In genomic region chr10:96452494-96452893, GRCh38 we compare ENCODE assay signal across 31 cellular contexts.
"Had no signal": no experiment of that assay in that cellular context is flagged by ENCODE, and none has a peak within 500 bp of the region (broad histone marks: within the 10 kb centered on the region; RNA-seq: fewer than 3 reads in every experiment).

No MANE protein-coding gene starts in this region.

- H3K79me2 ChIP-seq: parathyroid adenoma had no signal

- H3K36me3 ChIP-seq: heart left ventricle, left lung, lower lobe of right lung, neural progenitor cell, neutrophil, right atrium auricular region, right lobe of liver, suprapubic skin, thoracic aorta, tibial artery, upper lobe of right lung had no signal

- H3K27ac ChIP-seq: heart left ventricle, left lung, lower lobe of right lung, neural progenitor cell, neutrophil, parathyroid adenoma, right atrium auricular region, right lobe of liver, suprapubic skin, thoracic aorta, tibial artery, upper lobe of right lung had no signal

- H3K4me2 ChIP-seq: neural progenitor cell had no signal

- H3K4me3 ChIP-seq: heart left ventricle, left lung, lower lobe of right lung, neural progenitor cell, right atrium auricular region, right lobe of liver, suprapubic skin, thoracic aorta, tibial artery, upper lobe of right lung had no signal

- FAIRE-seq: keratinocyte, urothelium cell line had no signal

- H3K9ac ChIP-seq: neural progenitor cell, parathyroid adenoma had no signal

- H3K27me3 ChIP-seq: heart left ventricle, neural progenitor cell, neutrophil, right atrium auricular region, right lobe of liver, upper lobe of right lung had no signal

- DNase-seq: hypothalamus; kidney glomerular epithelial cell; left cardiac atrium; left lung; lower lobe of right lung; mammary epithelial cell; mesenchymal stem cell; naive B cell; natural killer cell; nephron progenitor cell; occipital lobe; right lobe of liver; stimulated activated CD4-positive, alpha-beta T cell treated with anti-CD3 and anti-CD28 coated beads, Interleukin-12 subunit alpha, Interleukin-12 subunit beta, amount 100 ng/mL, for 4 hours; stimulated activated CD4-positive, alpha-beta T cell treated with anti-CD3 and anti-CD28 coated beads, Interleukin-15, amount 100 ng/mL, for 24 hours; stimulated activated CD4-positive, alpha-beta T cell treated with anti-CD3 and anti-CD28 coated beads, Interleukin-2, amount 100 ng/mL, for 24 hours; stimulated activated CD4-positive, alpha-beta T cell treated with anti-CD3 and anti-CD28 coated beads, Interleukin-4, amount 100 ng/mL, for 1 hour; stimulated activated naive CD4-positive, alpha-beta T cell; tibial artery; trophoblast cell; upper lobe of right lung had no signal

- H3K9me3 ChIP-seq: heart left ventricle, left lung, lower lobe of right lung, neutrophil, right atrium auricular region, right lobe of liver, suprapubic skin, thoracic aorta, tibial artery, upper lobe of right lung had no signal

- H2AFZ ChIP-seq: neural progenitor cell, parathyroid adenoma had no signal

- H3K9me3 Mint-ChIP-seq: naive B cell; natural killer cell; nephron progenitor cell; neural progenitor cell; stimulated activated naive CD8-positive, alpha-beta T cell treated with anti-CD3 and anti-CD28 coated beads, Interleukin-15, Interleukin-2, amounts not matched to agents 100 ng/mL and 50 ng/mL, for 24 hours had no signal

- ATAC-seq: heart left ventricle, left cardiac atrium, left lung, lower lobe of right lung, natural killer cell, right lobe of liver, upper lobe of right lung had no signal

- H3K4me3 Mint-ChIP-seq: naive B cell; natural killer cell; nephron progenitor cell; neural progenitor cell; stimulated activated naive CD8-positive, alpha-beta T cell treated with anti-CD3 and anti-CD28 coated beads, Interleukin-15, Interleukin-2, amounts not matched to agents 100 ng/mL and 50 ng/mL, for 24 hours had no signal

- H3K4me1 Mint-ChIP-seq: naive B cell, natural killer cell had no signal

- H3K4me1 ChIP-seq: left lung, lower lobe of right lung, parathyroid adenoma, right atrium auricular region, right lobe of liver, suprapubic skin, tibial artery, upper lobe of right lung had no signal

- H3K27ac Mint-ChIP-seq: naive B cell; natural killer cell; nephron progenitor cell; neural progenitor cell; progenitor cell of endocrine pancreas; stimulated activated naive CD8-positive, alpha-beta T cell treated with anti-CD3 and anti-CD28 coated beads, Interleukin-15, Interleukin-2, amounts not matched to agents 100 ng/mL and 50 ng/mL, for 24 hours had no signal

- H3K36me3 Mint-ChIP-seq: naive B cell, natural killer cell had no signal
